8 cellular contexts compared by ENCODE assay signal in the genomic region with DNA sequence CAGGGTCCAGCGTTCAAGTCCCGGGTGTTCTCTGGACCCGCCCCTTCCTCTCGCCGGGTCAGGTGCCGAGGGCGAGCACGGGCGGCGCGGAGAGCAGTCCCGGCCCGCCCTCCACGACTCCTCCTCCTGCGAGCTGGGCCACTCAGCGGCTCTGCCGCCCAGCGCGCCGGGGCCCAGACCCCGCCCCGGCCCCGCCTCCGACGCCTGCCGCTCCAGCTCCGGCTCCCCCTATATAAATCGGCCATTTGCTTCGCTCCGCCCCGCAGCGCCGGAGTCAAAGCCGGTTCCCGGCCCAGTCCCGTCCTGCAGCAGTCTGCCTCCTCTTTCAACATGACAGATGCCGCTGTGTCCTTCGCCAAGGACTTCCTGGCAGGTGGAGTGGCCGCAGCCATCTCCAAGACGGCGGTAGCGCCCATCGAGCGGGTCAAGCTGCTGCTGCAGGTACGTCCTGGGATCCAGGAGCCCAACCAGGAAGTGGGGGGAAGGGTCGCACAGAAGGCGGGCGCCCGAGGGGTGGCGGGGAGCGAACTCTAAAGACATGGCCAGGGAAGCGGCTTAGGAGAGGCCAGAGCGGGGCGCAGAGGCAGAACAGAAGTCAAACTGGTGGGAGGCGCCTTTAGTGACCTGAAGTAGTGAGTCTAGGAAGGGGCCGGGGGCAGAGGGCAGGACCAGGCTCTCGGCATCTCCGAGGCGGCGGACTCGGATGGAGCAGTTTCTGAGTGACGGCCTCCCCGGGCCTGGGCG. TPM values are rescaled to one million over a fixed set of nuclear protein-coding genes. Genes with fewer than 3 reads are reported as not detected.
DNase-seq lines count a peak whose midpoint lies in the region; ATAC-seq and TF ChIP-seq lines count a peak whose summit lies in the region.

SLC25A5 (plus strand) TSS at position 259 of the 744 bp plus-strand sequence; CDS start at position 331, 72 bp downstream.

- ATAC-seq in GM21515 (IDR thresholded peaks at IDR 0.05; ENCODE audit: unreplicated experiment) (peak; percentile 91), PC-3 (peak; percentile 92)

- peaks cover 23% of the 10 kb centered on the region for H4K20me1 ChIP-seq in PC-3 (ENCODE audit: low read length)

- POLR2A ChIA-PET in PC-3 (lab: Charles Lee; ENCODE audit: unreplicated experiment): interaction anchor here (0.6 kb wide), 3 partner anchors 18 to 584 kb away, joined by 3 to 7 read pairs (median 4); no protein-coding TSS in a partner anchor

- no peaks in the 10 kb centered on the region for H3K9me3 Mint-ChIP-seq in activated T-cell treated with anti-CD3 and anti-CD28 coated beads, Interleukin-2, amount 50 U/mL, for 24 hours

- H3K4me3 Mint-ChIP-seq in activated T-cell treated with anti-CD3 and anti-CD28 coated beads, Interleukin-2, amount 50 U/mL, for 24 hours: peak within 1 kb of the TSS; percentile 89

- intact Hi-C loops in PC-3 (cut with micrococcal nuclease): loop anchor here (5.0 kb wide), 1 partner anchor 56 kb away; no protein-coding TSS in a partner anchor

- H3K9me3 ChIP-seq in PC-3 (ENCODE audit: low read length) (no peaks in the 10 kb centered on the region), esophagus (ENCODE audit: control insufficient read depth in 2 of 2, insufficient read depth in 1 of 2, low read depth in 1 of 2, low read length in 1 of 2) (no peaks in the 10 kb centered on the region), muscle layer of duodenum (ENCODE audit: control insufficient read depth in 1 of 2, low read length in 2 of 2) (no peaks in the 10 kb centered on the region)

- peaks cover 21% of the 10 kb centered on the region for H3K79me2 ChIP-seq in PC-3 (ENCODE audit: low read length)

- H3K4me3 ChIP-seq in PC-3 (ENCODE audit: low read length) (peak within 1 kb of the TSS; percentile 98), esophagus (ENCODE audit: low read depth in 1 of 2, low read length in 2 of 2) (peak within 1 kb of the TSS; percentile 54 to 57), muscle layer of duodenum (ENCODE audit: low read depth in 1 of 2, low read length in 2 of 2) (peak within 1 kb of the TSS; percentile 70 to 77)

- no peaks in the 10 kb centered on the region for H3K27me3 Mint-ChIP-seq in activated T-cell treated with anti-CD3 and anti-CD28 coated beads, Interleukin-2, amount 50 U/mL, for 24 hours

- H3K27me3 ChIP-seq in PC-3 (ENCODE audit: low read length) (no peaks in the 10 kb centered on the region), esophagus (ENCODE audit: control insufficient read depth in 1 of 2, insufficient read depth in 2 of 2, low read length in 2 of 2) (peaks cover 0 to 2% of the 10 kb centered on the region in 2 donors), muscle layer of duodenum (ENCODE audit: low read depth, low read length) (no peaks in the 10 kb centered on the region)

- peaks cover 37% of the 10 kb centered on the region for H3K36me3 Mint-ChIP-seq in activated T-cell treated with anti-CD3 and anti-CD28 coated beads, Interleukin-2, amount 50 U/mL, for 24 hours (ENCODE audit: low read depth)

- H3K9me2 ChIP-seq in PC-3 (replicated peaks; ENCODE audit: low read length): no peaks in the 10 kb centered on the region

- H3K4me2 ChIP-seq in PC-3 (ENCODE audit: low read length): peak within 1 kb of the TSS; percentile 99

- H3K9ac ChIP-seq in PC-3 (ENCODE audit: low read length): peak within 1 kb of the TSS; percentile 99

- peaks cover 12% of the 10 kb centered on the region for H3K4me1 Mint-ChIP-seq in activated T-cell treated with anti-CD3 and anti-CD28 coated beads, Interleukin-2, amount 50 U/mL, for 24 hours (ENCODE audit: low read depth)

- H3F3A ChIP-seq in PC-3 (ENCODE audit: low read length, unreplicated experiment): no peaks in the 10 kb centered on the region

- H2AFZ ChIP-seq in PC-3 (ENCODE audit: low read length): peak within 1 kb of the TSS; percentile 74

- no peak for TF ChIP-seq CTCF in PC-3 (conservative IDR thresholded peaks at IDR 0.05; ENCODE audit: low read depth, low read length)

- DNase-seq in DMS 273 (lab: John Stamatoyannopoulos, UW; ENCODE audit: unreplicated experiment) (peak; percentile 94), HuH-7 (ENCODE audit: low spot score) (peak; percentile 73), PC-3 (peak; percentile 89)
- peak; percentile 87 for DNase-seq in activated T-cell treated with anti-CD3 and anti-CD28 coated beads, Interleukin-2, amount 50 U/mL, for 24 hours
- peak; percentile 66 to 79 for DNase-seq in stimulated activated CD8-positive, alpha-beta memory T cell treated with anti-CD3 and anti-CD28 coated beads, Interleukin-7, amount 100 ng/mL, for 4 hours (ENCODE audit: low read depth in 2 of 2)

- H3K4me1 ChIP-seq in PC-3 (ENCODE audit: insufficient read depth, low read length) (peaks cover 8% of the 10 kb centered on the region), esophagus (ENCODE audit: control insufficient read depth in 2 of 2, insufficient read depth in 2 of 2, low read length in 1 of 2) (no peaks in the 10 kb centered on the region), muscle layer of duodenum (ENCODE audit: control insufficient read depth in 1 of 2, insufficient read depth in 2 of 2, low read length in 2 of 2) (no peaks in the 10 kb centered on the region)

- CTCF ChIA-PET in PC-3 (lab: Charles Lee): interaction anchor here (0.6 to 1.0 kb wide), 2 partner anchors 44 to 513 kb away, joined by 6 to 8 read pairs; no protein-coding TSS in a partner anchor

- H3K27ac ChIP-seq in PC-3 (ENCODE audit: low read length): peak within 1 kb of the TSS; percentile 72
- peak within 1 kb of the TSS; percentile 90 to 97 for H3K27ac ChIP-seq in esophagus (ENCODE audit: low read depth in 2 of 2, low read length in 1 of 2)
- H3K27ac ChIP-seq in muscle layer of duodenum (ENCODE audit: low read length): peak within 1 kb of the TSS; percentile 84

- TSS peak; percentile 56 for BruUV-seq in PC-3 (replicated peaks; lab: Mats Ljungman, UMichigan)

- peak within 1 kb of the TSS; percentile 95 for H3K27ac Mint-ChIP-seq in activated T-cell treated with anti-CD3 and anti-CD28 coated beads, Interleukin-2, amount 50 U/mL, for 24 hours

- WGBS in esophagus, 2 donors: 0 to 24% methylated on average over 52 to 64 of the region's 64 CpGs

- H3K36me3 ChIP-seq in PC-3 (ENCODE audit: low read depth, low read length) (peaks cover 25% of the 10 kb centered on the region), esophagus (ENCODE audit: control insufficient read depth in 2 of 2, insufficient read depth in 2 of 2, low read length in 1 of 2) (peaks cover 0 to 4% of the 10 kb centered on the region in 2 donors), muscle layer of duodenum (ENCODE audit: control insufficient read depth in 1 of 2, insufficient read depth in 2 of 2, low read length in 2 of 2) (peaks cover 10 to 12% of the 10 kb centered on the region in 2 donors)

RNA-seq across cellular contexts. Expression of gene SLC25A5, which starts in this region (rescaled TPM):
- total RNA-seq in PC-3 (2014; rRNA removed): 410 and 544 TPM in 2 replicates
- polyA plus RNA-seq in esophagus: 100 to 1,000 TPM; 103 to 517 TPM

Comparison
In these comparisons a context has a peak if more than half of its experiments do, and no peak if none do; other contexts are left out.
1. Peak in every context shown above with its lines: DNase-seq, ATAC-seq, H3K4me3 ChIP-seq and H3K27ac ChIP-seq.